7 cellular contexts compared by ENCODE assay signal in the genomic region with DNA sequence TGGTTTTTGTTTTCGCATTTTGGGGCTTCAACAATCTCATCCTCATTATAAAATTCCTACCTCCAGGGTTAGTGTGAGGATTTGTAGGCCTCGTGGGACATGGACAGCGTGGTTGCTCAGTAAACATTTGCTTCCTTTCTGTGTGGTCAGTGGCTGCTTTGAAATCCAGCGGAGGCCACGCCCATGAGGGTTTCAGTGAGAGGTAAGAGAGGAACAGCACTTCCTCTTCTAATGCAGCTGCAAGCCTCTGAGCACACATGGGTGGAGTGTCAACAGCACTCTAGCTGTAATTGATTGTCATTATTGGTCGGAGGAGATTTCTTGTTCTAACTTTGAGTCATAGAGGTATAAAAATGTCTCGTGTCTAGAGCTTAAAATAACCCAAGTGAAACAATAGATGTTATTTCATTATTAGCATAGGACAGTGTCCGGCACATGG. TPM values are rescaled to one million over a fixed set of nuclear protein-coding genes. Genes with fewer than 3 reads are reported as not detected.
DNase-seq lines count a peak whose midpoint lies in the region; ATAC-seq lines count a peak whose summit lies in the region.

No MANE protein-coding gene starts in this region.

- peak; percentile 60 for DNase-seq in HuH-7 (ENCODE audit: low spot score)
- DNase-seq in SIG-M5 (lab: John Stamatoyannopoulos, UW): peak; percentile 35
- peak; percentile 47 for DNase-seq in fibroblast of peridontal ligament (ENCODE audit: extremely low read depth)
- peak; percentile 75 for DNase-seq in renal cortical epithelial cell (ENCODE audit: low read depth)
- no peak for DNase-seq in NCI-H2196 treated with DMSO at 0.1 percent for 48 hours (lab: John Stamatoyannopoulos, UW; ENCODE audit: unreplicated experiment)

- ATAC-seq in GM18499 (IDR thresholded peaks at IDR 0.05; ENCODE audit: insufficient read depth, unreplicated experiment) (peak; percentile 100), GM21786 (IDR thresholded peaks at IDR 0.05; ENCODE audit: unreplicated experiment) (peak; percentile 98)

RNA-seq across cellular contexts. Expression of a gene that starts 6.0 kb away (rescaled TPM):
- total RNA-seq in renal cortical epithelial cell: 15.8 and 24.5 TPM in 2 replicates
